8 cellular contexts compared by ENCODE assay signal in genomic region chr6:108560463-108561308, GRCh38. TPM values are rescaled to one million over a fixed set of nuclear protein-coding genes. Genes with fewer than 3 reads are reported as not detected.
A peak's percentile ranks its signal among the peaks of the same experiment; 100 is the strongest.
DNase-seq lines count a peak whose midpoint lies in the region; ATAC-seq and TF ChIP-seq lines count a peak whose summit lies in the region.

Gene FOXO3 (plus strand): TSS chr6:108560917. CDS start chr6:108561209, 292 bp downstream.

- peaks cover 45% of the 10 kb centered on the region for H3K4me1 Mint-ChIP-seq in osteocyte (ENCODE audit: unreplicated experiment)

- H3K27me3 Mint-ChIP-seq in osteocyte (ENCODE audit: unreplicated experiment): no peaks in the 10 kb centered on the region

- H3K9me3 ChIP-seq in KOPT-K1 (ENCODE audit: insufficient read depth, low read length, poor library complexity, severe bottlenecking): no peaks in the 10 kb centered on the region
- H3K9me3 ChIP-seq in tibial artery: no peaks in the 10 kb centered on the region

- H3K36me3 ChIP-seq in KOPT-K1 (ENCODE audit: insufficient read depth, low read length): peaks cover 6% of the 10 kb centered on the region; the same call in 1 of the 2 replicates
- H3K36me3 ChIP-seq in tibial artery: peaks cover 0 to 14% (median 6%) of the 10 kb centered on the region in 3 donors

- peaks cover 0 to 43% (median 25%) of the 10 kb centered on the region in 4 donors for H3K4me1 ChIP-seq in tibial artery

- intact Hi-C loops in Right ventricle myocardium inferior (cut with DNase I): loop anchor here (1.0 to 5.0 kb wide), 2 partner anchors 222 to 337 kb away; no protein-coding TSS in a partner anchor
- intact Hi-C loops in tibial artery (cut with DNase I; ENCODE audit: low total_unique reads): loop anchor here (10.0 kb wide), 1 partner anchor 134 kb away; no protein-coding TSS in a partner anchor

- peak within 1 kb of the TSS; percentile 86 to 97 for H3K4me3 ChIP-seq in tibial artery

- peak; percentile 88 for DNase-seq in DMS153 (lab: John Stamatoyannopoulos, UW)
- DNase-seq in SKM-1 treated with dmso at 0.1 percent for 144 hours (lab: John Stamatoyannopoulos, UW; ENCODE audit: unreplicated experiment): peak; percentile 85
- DNase-seq in Right ventricle myocardium inferior (ENCODE audit: missing footprints): peak; percentile 96
- peak; percentile 95 for DNase-seq in osteocyte (ENCODE audit: extremely low spot score, unreplicated experiment)
- DNase-seq in tibial artery: peak; percentile 90 to 97

- H3K27ac ChIP-seq in KOPT-K1 (ENCODE audit: low read depth, low read length, poor library complexity, severe bottlenecking): peak within 1 kb of the TSS; percentile 70
- H3K27ac ChIP-seq in adipose tissue (ENCODE audit: low read depth, low read length): peak within 1 kb of the TSS; percentile 90
- peak within 1 kb of the TSS; percentile 97 to 99 for H3K27ac ChIP-seq in tibial artery

- H3K27me3 ChIP-seq in tibial artery: no peaks in the 10 kb centered on the region

- peak within 1 kb of the TSS; percentile 94 for H3K4me3 Mint-ChIP-seq in osteocyte (ENCODE audit: unreplicated experiment)

- H3K9me3 Mint-ChIP-seq in osteocyte (ENCODE audit: unreplicated experiment): no peaks in the 10 kb centered on the region

- peak within 1 kb of the TSS; percentile 93 for H3K27ac Mint-ChIP-seq in osteocyte (ENCODE audit: unreplicated experiment)

- H3K36me3 Mint-ChIP-seq in osteocyte (ENCODE audit: unreplicated experiment): no peaks in the 10 kb centered on the region

- 0 to 3% (median 3%) methylated on average over 61 to 106 of the region's 110 CpGs for WGBS in adipose tissue, 3 donors

- TF ChIP-seq CTCF in osteocyte (IDR thresholded peaks at IDR 0.05) (peak; percentile 2), tibial artery (IDR thresholded peaks at IDR 0.05) (no peak)

- ATAC-seq in Right ventricle myocardium inferior (peak; percentile 71), HG02763 (IDR thresholded peaks at IDR 0.05; ENCODE audit: unreplicated experiment) (no peak)

RNA-seq across cellular contexts. Expression of gene FOXO3, which starts in this region (rescaled TPM):
- 10 to 100 TPM; 23.2 to 30.3 (median 27.3) TPM for polyA plus RNA-seq in adipose tissue
- 32.3 TPM for total RNA-seq in Right ventricle myocardium inferior
- total RNA-seq in osteocyte: 60.3 and 62.9 TPM in 2 replicates
